8 cellular contexts compared by ENCODE assay signal in the genomic region with DNA sequence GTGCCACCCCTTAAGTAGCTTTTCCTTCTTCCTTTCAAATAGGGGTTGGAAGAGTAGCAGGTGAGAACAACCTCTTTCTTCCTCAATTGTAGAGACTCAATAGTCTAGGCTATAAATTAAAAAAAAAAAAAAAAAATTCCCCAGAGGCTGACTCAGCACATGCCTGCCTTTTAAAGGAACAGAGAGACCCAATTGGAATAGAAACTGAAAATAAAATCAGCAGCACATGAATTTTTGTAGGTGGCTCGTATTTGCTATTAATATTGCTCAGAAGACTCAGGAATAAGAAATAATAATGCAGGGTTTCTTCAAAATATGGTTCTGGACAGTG. TPM values are rescaled to one million over a fixed set of nuclear protein-coding genes. Genes with fewer than 3 reads are reported as not detected.
DNase-seq lines count a peak whose midpoint lies in the region; TF ChIP-seq lines count a peak whose summit lies in the region.

No MANE protein-coding gene starts in this region.

- H3K4me1 ChIP-seq in HUES48 (ENCODE audit: control insufficient read depth, insufficient read depth, low read length) (peaks cover 49% of the 10 kb centered on the region), adrenal gland (replicated peaks in 1 of 2) (peaks cover 69 to 84% of the 10 kb centered on the region in 2 donors), liver (ENCODE audit: control insufficient read depth in 4 of 4, insufficient read depth in 4 of 4, low read length in 3 of 4) (peaks cover 4 to 56% (median 21%) of the 10 kb centered on the region in 4 donors)

- no peak for TF ChIP-seq POLR2A in adrenal gland (IDR thresholded peaks at IDR 0.05)

- no peak overlapping the region for H3K27ac Mint-ChIP-seq in glutamatergic neuron (ENCODE audit: unreplicated experiment)

- intact Hi-C loops in adrenal gland (cut with DNase I): no loop called here

- H3K9ac ChIP-seq in HUES48 (ENCODE audit: low read depth, low read length) (no peak overlapping the region), liver (ENCODE audit: low read depth in 1 of 2, low read length in 2 of 2) (peak overlapping the region; percentile 58 to 91)

- DNase-seq in GM12864 (ENCODE audit: low read depth) (no peak), adrenal gland (no peak), glutamatergic neuron (no peak), occipital lobe (lab: John Stamatoyannopoulos, UW) (no peak), KG1 (lab: John Stamatoyannopoulos, UW) (no peak)
- DNase-seq in stimulated activated CD8-positive, alpha-beta memory T cell treated with anti-CD3 and anti-CD28 coated beads, Interleukin-4, amount 100 ng/mL, for 48 hours: no peak

- H3K4me3 Mint-ChIP-seq in glutamatergic neuron (ENCODE audit: unreplicated experiment): no peak overlapping the region

- H3K36me3 ChIP-seq in HUES48 (ENCODE audit: control insufficient read depth, insufficient read depth, low read length) (no peaks in the 10 kb centered on the region; the same call in 1 of the 2 replicates), adrenal gland (replicated peaks in 1 of 2) (no peaks in the 10 kb centered on the region), liver (ENCODE audit: control insufficient read depth in 4 of 4, insufficient read depth in 3 of 4, low read depth in 1 of 4, low read length in 3 of 4) (no peaks in the 10 kb centered on the region)

- no peaks in the 10 kb centered on the region for H3K36me3 Mint-ChIP-seq in glutamatergic neuron (ENCODE audit: unreplicated experiment)

- H3K27me3 ChIP-seq in HUES48 (ENCODE audit: control insufficient read depth, insufficient read depth, low read length) (no peaks in the 10 kb centered on the region), adrenal gland (no peaks in the 10 kb centered on the region), liver (ENCODE audit: control insufficient read depth in 4 of 4, insufficient read depth in 4 of 4, low read length in 3 of 4) (no peaks in the 10 kb centered on the region)

- peak overlapping the region; percentile 39; the same call in 1 of the 2 replicates for H3K4me3 ChIP-seq in GM12864 (ENCODE audit: low read depth, low read length)
- H3K4me3 ChIP-seq in HUES48 (ENCODE audit: low read depth, low read length): no peak overlapping the region
- H3K4me3 ChIP-seq in adrenal gland: peak overlapping the region in 1 of 4 donors; percentile 41
- H3K4me3 ChIP-seq in liver (ENCODE audit: low read depth in 1 of 3, low read length in 3 of 3): peak overlapping the region in 2 of 3 donors; percentile 24 to 35

- H3K27ac ChIP-seq in HUES48 (ENCODE audit: low read depth, low read length): peak overlapping the region; percentile 53
- peak overlapping the region in 4 of 5 donors; percentile 31 to 61 (median 42) for H3K27ac ChIP-seq in adrenal gland
- H3K27ac ChIP-seq in liver (ENCODE audit: low read depth in 1 of 2, low read length in 2 of 2): peak overlapping the region; percentile 58 to 70

- 0 to 3% (median 0%) methylated on average over 1 of the region's 1 CpG for WGBS in adrenal gland, 4 donors
- 1% methylated on average over 1 of the region's 1 CpG for WGBS in liver

- peaks cover 47% of the 10 kb centered on the region for H3K4me1 Mint-ChIP-seq in glutamatergic neuron (ENCODE audit: low read depth, unreplicated experiment)

- no peak for TF ChIP-seq RAD21 in liver (IDR thresholded peaks at IDR 0.05)

- H3K9me3 ChIP-seq in HUES48 (ENCODE audit: control insufficient read depth, insufficient read depth, low read length) (no peaks in the 10 kb centered on the region), adrenal gland (replicated peaks in 1 of 3) (no peaks in the 10 kb centered on the region), liver (ENCODE audit: control insufficient read depth in 4 of 4, low read length in 3 of 4) (no peaks in the 10 kb centered on the region)

- H3K27me3 Mint-ChIP-seq in glutamatergic neuron (ENCODE audit: unreplicated experiment): no peaks in the 10 kb centered on the region

- TF ChIP-seq CTCF in GM12864 (IDR thresholded peaks at IDR 0.05; ENCODE audit: low read depth, low read length, missing control alignments): no peak
- TF ChIP-seq CTCF in adrenal gland (IDR thresholded peaks at IDR 0.05): no peak
- TF ChIP-seq CTCF in liver (IDR thresholded peaks at IDR 0.05; ENCODE audit: low read depth, low read length, missing input control): no peak
- TF ChIP-seq CTCF in glutamatergic neuron (IDR thresholded peaks at IDR 0.05; ENCODE audit: partially characterized antibody, unreplicated experiment): no peak

- peaks cover 4% of the 10 kb centered on the region for H3K9me3 Mint-ChIP-seq in glutamatergic neuron (ENCODE audit: unreplicated experiment)

TF ChIP-seq in liver, 16 proteins besides CTCF, POLR2A, EP300 and RAD21:
- TF ChIP-seq, protein P1, sequence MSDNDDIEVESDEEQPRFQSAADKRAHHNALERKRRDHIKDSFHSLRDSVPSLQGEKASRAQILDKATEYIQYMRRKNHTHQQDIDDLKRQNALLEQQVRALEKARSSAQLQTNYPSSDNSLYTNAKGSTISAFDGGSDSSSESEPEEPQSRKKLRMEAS (IDR thresholded peaks at IDR 0.05): peak; percentile 6
- TF ChIP-seq FOXA1 (IDR thresholded peaks at IDR 0.05): no peak

RNA-seq across cellular contexts. Expression of gene TOP1, which starts 19.3 kb away (rescaled TPM):
- total RNA-seq in adrenal gland: 10 to 100 TPM; 21.2 to 58.8 (median 38.5) TPM
- 10 to 100 TPM; 19.6 to 96.6 (median 21.2) TPM for polyA plus RNA-seq in adrenal gland
- total RNA-seq in liver: 10 to 100 TPM; 21.1 to 62.1 TPM
- 10 to 100 TPM; 13.7 to 17.8 TPM for polyA plus RNA-seq in liver
- 68.7 TPM for total RNA-seq in glutamatergic neuron (ENCODE audit: unreplicated experiment)
- total RNA-seq in occipital lobe: 26.2 TPM
